22 cellular contexts compared by ENCODE assay signal in the genomic region with DNA sequence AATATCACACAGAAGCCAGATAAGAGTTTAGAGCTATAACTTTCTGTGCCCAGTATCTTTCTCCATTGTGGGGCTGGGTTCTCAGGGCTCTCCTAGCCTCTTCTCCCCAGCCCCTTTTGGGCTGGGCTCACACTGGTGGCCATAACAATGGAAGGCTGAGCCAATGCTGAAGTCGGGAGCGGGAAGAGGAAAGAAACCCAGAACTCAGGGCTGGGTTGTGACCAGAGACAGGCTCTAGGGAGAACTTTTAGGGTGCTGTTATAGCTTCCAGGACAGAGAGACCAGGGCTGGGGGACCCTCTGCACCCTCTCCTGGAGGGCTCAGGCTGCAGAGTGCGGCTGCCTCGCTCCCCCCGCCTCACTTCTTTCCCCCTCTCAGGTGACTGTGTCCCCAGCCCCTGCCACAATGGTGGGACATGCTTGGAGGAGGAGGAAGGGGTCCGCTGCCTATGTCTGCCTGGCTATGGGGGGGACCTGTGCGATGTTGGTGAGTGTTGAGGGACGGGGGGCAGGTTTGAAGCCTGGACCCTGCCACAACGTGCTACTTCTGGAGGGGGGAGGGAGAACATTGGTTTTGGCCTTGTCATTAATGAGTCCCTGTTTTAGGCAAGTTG. TPM values are rescaled to one million over a fixed set of nuclear protein-coding genes. Genes with fewer than 3 reads are reported as not detected.
"Had no signal": no experiment of that assay in that cellular context is flagged by ENCODE, and none has a peak within 500 bp of the region (broad histone marks: within the 10 kb centered on the region; RNA-seq: fewer than 3 reads in every experiment).

No MANE protein-coding gene starts in this region.

- H3K4me3 ChIP-seq: thyroid gland had no signal

- H3K4me3 Mint-ChIP-seq: activated CD4-positive, alpha-beta T cell treated with anti-CD3 and anti-CD28 coated beads, Interleukin-2, amount 10 ng/mL, durations not matched to agents 7 days and 5 days had no signal

- H3K36me3 Mint-ChIP-seq: natural killer cell treated with Interleukin-12 subunit alpha and Interleukin-12 subunit beta and Interleukin-15 and Interleukin-18, amount 100 ng/mL, for 72 hours had no signal

- ATAC-seq: activated CD4-positive, CD25-positive, alpha-beta regulatory T cell treated with anti-CD3 and anti-CD28 coated beads, Interleukin-2, amount 50 U/mL, for 24 hours; activated T-cell treated with anti-CD3 and anti-CD28 coated beads, Interleukin-2, amount 50 U/mL, for 72 hours; gastroesophageal sphincter; heart right ventricle; left colon; lower lobe of right lung; natural killer cell treated with Interleukin-12 subunit alpha and Interleukin-12 subunit beta and Interleukin-15 and Interleukin-18, amount 100 ng/mL, for 72 hours had no signal

- H3K9me3 Mint-ChIP-seq: activated CD4-positive, alpha-beta T cell treated with anti-CD3 and anti-CD28 coated beads, Interleukin-2, amount 10 ng/mL, durations not matched to agents 7 days and 5 days; activated T-cell treated with anti-CD3 and anti-CD28 coated beads, Interleukin-2, amount 50 U/mL, for 72 hours; natural killer cell treated with Interleukin-12 subunit alpha and Interleukin-12 subunit beta and Interleukin-15 and Interleukin-18, amount 100 ng/mL, for 72 hours had no signal

- H3K27ac ChIP-seq: ascending aorta, lower lobe of right lung, thyroid gland had no signal

- H3K36me3 ChIP-seq: ascending aorta, esophagus muscularis mucosa, gastroesophageal sphincter, heart right ventricle, lower lobe of right lung, thyroid gland had no signal

- H3K27ac Mint-ChIP-seq: activated CD4-positive, alpha-beta T cell treated with anti-CD3 and anti-CD28 coated beads, Interleukin-2, amount 10 ng/mL, durations not matched to agents 7 days and 5 days; activated T-cell treated with anti-CD3 and anti-CD28 coated beads, Interleukin-2, amount 50 U/mL, for 72 hours; natural killer cell treated with Interleukin-12 subunit alpha and Interleukin-12 subunit beta and Interleukin-15 and Interleukin-18, amount 100 ng/mL, for 72 hours had no signal

- H3K27me3 ChIP-seq: ascending aorta, thyroid gland had no signal

- DNase-seq: activated CD4-positive, alpha-beta T cell treated with anti-CD3 and anti-CD28 coated beads, Interleukin-2, amount 10 ng/mL, durations not matched to agents 7 days and 5 days; activated CD8-positive, alpha-beta memory T cell treated with anti-CD3 and anti-CD28 coated beads, Interleukin-2, amount 50 U/mL, for 4 hours; activated gamma-delta T cell; activated T-cell treated with anti-CD3 and anti-CD28 coated beads, Interleukin-2, amount 50 U/mL, for 72 hours; cerebellar nuclear complex; effector CD8-positive, alpha-beta T cell; lower lobe of right lung; stimulated activated CD4-positive, alpha-beta T cell treated with anti-CD3 and anti-CD28 coated beads, Interleukin-12 subunit alpha, Interleukin-12 subunit beta, amount 100 ng/mL, for 4 hours; stimulated activated CD4-positive, alpha-beta T cell treated with anti-CD3 and anti-CD28 coated beads, Interleukin-1b, Interleukin-23, amount 100 ng/mL, for 48 hours; stimulated activated CD8-positive, alpha-beta memory T cell treated with anti-CD3 and anti-CD28 coated beads, Interleukin-4, amount 100 ng/mL, for 48 hours; T-helper 1 cell; T1000 had no signal

- H3K9me3 ChIP-seq: ascending aorta, esophagus muscularis mucosa, gastroesophageal sphincter, heart right ventricle, lower lobe of right lung, thyroid gland had no signal

RNA-seq across cellular contexts. Expression of gene BCAN, which starts 14.1 kb away (rescaled TPM):
- total RNA-seq: activated CD4-positive, alpha-beta T cell treated with anti-CD3 and anti-CD28 coated beads, Interleukin-2, amount 10 ng/mL, durations not matched to agents 7 days and 5 days; ascending aorta; endothelial cell of umbilical vein; left colon; lower lobe of right lung had no signal

RNA-seq across cellular contexts. Expression of gene NES, which starts 21.2 kb away (rescaled TPM):
- total RNA-seq: activated CD4-positive, alpha-beta T cell treated with anti-CD3 and anti-CD28 coated beads, Interleukin-2, amount 10 ng/mL, durations not matched to agents 7 days and 5 days; natural killer cell treated with Interleukin-12 subunit alpha and Interleukin-12 subunit beta and Interleukin-15 and Interleukin-18, amount 100 ng/mL, for 72 hours had no signal

RNA-seq across cellular contexts. Expression of gene HAPLN2, which starts 36.8 kb away (rescaled TPM):
- total RNA-seq: endothelial cell of umbilical vein; left colon; natural killer cell treated with Interleukin-12 subunit alpha and Interleukin-12 subunit beta and Interleukin-15 and Interleukin-18, amount 100 ng/mL, for 72 hours; renal cortical epithelial cell had no signal
- polyA plus RNA-seq: endothelial cell of umbilical vein had no signal

RNA-seq across cellular contexts. Expression of gene CRABP2, which starts 49.4 kb away (rescaled TPM):
- total RNA-seq: ascending aorta had no signal
